Comparison of ENCODE assay signal across 12 cellular contexts in genomic region chr10:129920187-129920586, GRCh38. TPM values are rescaled to one million over a fixed set of nuclear protein-coding genes. Genes with fewer than 3 reads are reported as not detected.
"Had no signal": no experiment of that assay in that cellular context is flagged by ENCODE, and none has a peak within 500 bp of the region (broad histone marks: within the 10 kb centered on the region; RNA-seq: fewer than 3 reads in every experiment).

No MANE protein-coding gene starts in this region.

RNA-seq across cellular contexts. Expression of gene EBF3, which starts 43.9 kb away (rescaled TPM):
- total RNA-seq: activated B cell treated with CpG ODN at 0.5 μM for 24 hours; activated CD4-positive, alpha-beta memory T cell treated with anti-CD3 and anti-CD28 coated beads for 36 hours; activated CD4-positive, alpha-beta T cell treated with anti-CD3 and anti-CD28 coated beads, Interleukin-2, amount 10 ng/mL, durations not matched to agents 24 days and 14 days; activated CD8-positive, alpha-beta memory T cell treated with anti-CD3 and anti-CD28 coated beads for 36 hours; activated CD8-positive, alpha-beta T cell treated with anti-CD3 and anti-CD28 coated beads for 36 hours; activated naive CD4-positive, alpha-beta T cell treated with anti-CD3 and anti-CD28 coated beads for 36 hours; activated naive CD4-positive, alpha-beta T cell treated with anti-CD3 and anti-CD28 coated beads, Interleukin-2, amount 50 U/mL, for 72 hours; activated naive CD8-positive, alpha-beta T cell treated with anti-CD3 and anti-CD28 coated beads for 36 hours; activated T-cell treated with anti-CD3 and anti-CD28 coated beads, Interleukin-2, amount 50 U/mL, for 4 hours; activated T-cell treated with anti-CD3 and anti-CD28 coated beads, Interleukin-2, amount 50 U/mL, for 72 hours; activated T-helper 1 cell treated with anti-CD3 and anti-CD28 coated beads, Interleukin-12 subunit alpha, Interleukin-12 subunit beta, Interleukin-2, Interleukin-4 antibody, amounts not matched to agents 30 ng/mL and 10 ng/mL and 1 ng/mL, durations not matched to agents 14 hours and 24 hours and 36 hours; activated T-helper 17 cell treated with anti-CD3 and anti-CD28 coated beads, Interleukin-2, amount 50 U/mL, for 72 hours had no signal
